1 cellular context compared by ENCODE assay signal in the genomic region with DNA sequence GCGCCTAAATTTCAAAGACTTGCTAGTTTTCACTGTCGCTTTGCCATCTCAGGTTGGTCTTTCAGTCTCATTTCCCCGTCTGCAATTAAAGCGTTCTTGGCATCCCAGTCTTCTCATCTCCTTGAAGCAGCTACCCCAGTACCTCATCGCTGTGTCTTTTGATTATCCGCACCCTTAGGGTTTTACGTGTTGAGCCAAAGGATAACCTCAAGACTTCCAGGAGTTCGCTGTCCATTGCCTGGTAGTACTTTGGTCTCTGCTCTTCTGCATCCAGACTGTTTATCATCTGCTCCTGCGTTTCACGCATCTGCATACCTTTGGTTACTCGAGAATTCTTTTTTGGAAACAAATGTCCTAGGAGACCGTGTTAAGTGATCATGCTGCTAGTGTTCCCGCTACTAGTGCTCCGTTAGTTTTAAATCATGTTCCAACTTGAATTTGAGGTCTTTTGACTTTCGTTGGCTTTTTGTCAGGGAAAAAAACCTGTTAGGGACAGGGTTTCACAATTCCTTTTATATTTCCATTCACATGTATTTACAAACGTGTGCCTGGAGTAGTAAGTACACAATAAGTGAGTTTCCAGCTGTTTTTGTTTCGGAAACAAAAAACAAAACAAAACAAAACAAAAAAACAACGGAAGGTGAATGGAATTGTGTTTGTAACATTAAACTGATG.
TF ChIP-seq lines count a peak whose summit lies in the region.

No MANE protein-coding gene starts in this region.

TF ChIP-seq in K562, 482 proteins besides CTCF, POLR2A, EP300 and RAD21 (continues in another document):
- TF ChIP-seq FOXK2 (conservative IDR thresholded peaks at IDR 0.05 in 1 of 2, IDR thresholded peaks at IDR 0.05 in 1 of 2; ENCODE audit: low read depth in 2 of 2) (peak; percentile 21 to 39; a peak in 1 of 4 replicates), MECOM (CRISPR knock-in tag; IDR thresholded peaks at IDR 0.05) (no peak), HEY1 (CRISPR knock-in tag; IDR thresholded peaks at IDR 0.05; ENCODE audit: borderline replicate concordance) (no peak), NRF1 (conservative IDR thresholded peaks at IDR 0.05 in 1 of 2, IDR thresholded peaks at IDR 0.05 in 1 of 2) (no peak), ARID2 (IDR thresholded peaks at IDR 0.05) (peak; percentile 41; the same call in 1 of the 2 replicates), TAF15 (IDR thresholded peaks at IDR 0.05; ENCODE audit: low read depth, low read length) (no peak), POLR2B (IDR thresholded peaks at IDR 0.05; ENCODE audit: low read depth, partially characterized antibody) (no peak), TARDBP (IDR thresholded peaks at IDR 0.05) (no peak), HDAC2 (IDR thresholded peaks at IDR 0.05) (peak; percentile 27; the same call in 1 of the 2 replicates), SMARCB1 (IDR thresholded peaks at IDR 0.05; ENCODE audit: insufficient read length, low read depth) (peak; percentile 6), SAP30 (IDR thresholded peaks at IDR 0.05; ENCODE audit: borderline replicate concordance, insufficient read depth, low read depth, low read length, poor library complexity, severe bottlenecking) (peak; percentile 13)
- TF ChIP-seq, protein P1, sequence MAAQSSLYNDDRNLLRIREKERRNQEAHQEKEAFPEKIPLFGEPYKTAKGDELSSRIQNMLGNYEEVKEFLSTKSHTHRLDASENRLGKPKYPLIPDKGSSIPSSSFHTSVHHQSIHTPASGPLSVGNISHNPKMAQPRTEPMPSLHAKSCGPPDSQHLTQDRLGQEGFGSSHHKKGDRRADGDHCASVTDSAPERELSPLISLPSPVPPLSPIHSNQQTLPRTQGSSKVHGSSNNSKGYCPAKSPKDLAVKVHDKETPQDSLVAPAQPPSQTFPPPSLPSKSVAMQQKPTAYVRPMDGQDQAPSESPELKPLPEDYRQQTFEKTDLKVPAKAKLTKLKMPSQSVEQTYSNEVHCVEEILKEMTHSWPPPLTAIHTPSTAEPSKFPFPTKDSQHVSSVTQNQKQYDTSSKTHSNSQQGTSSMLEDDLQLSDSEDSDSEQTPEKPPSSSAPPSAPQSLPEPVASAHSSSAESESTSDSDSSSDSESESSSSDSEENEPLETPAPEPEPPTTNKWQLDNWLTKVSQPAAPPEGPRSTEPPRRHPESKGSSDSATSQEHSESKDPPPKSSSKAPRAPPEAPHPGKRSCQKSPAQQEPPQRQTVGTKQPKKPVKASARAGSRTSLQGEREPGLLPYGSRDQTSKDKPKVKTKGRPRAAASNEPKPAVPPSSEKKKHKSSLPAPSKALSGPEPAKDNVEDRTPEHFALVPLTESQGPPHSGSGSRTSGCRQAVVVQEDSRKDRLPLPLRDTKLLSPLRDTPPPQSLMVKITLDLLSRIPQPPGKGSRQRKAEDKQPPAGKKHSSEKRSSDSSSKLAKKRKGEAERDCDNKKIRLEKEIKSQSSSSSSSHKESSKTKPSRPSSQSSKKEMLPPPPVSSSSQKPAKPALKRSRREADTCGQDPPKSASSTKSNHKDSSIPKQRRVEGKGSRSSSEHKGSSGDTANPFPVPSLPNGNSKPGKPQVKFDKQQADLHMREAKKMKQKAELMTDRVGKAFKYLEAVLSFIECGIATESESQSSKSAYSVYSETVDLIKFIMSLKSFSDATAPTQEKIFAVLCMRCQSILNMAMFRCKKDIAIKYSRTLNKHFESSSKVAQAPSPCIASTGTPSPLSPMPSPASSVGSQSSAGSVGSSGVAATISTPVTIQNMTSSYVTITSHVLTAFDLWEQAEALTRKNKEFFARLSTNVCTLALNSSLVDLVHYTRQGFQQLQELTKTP (IDR thresholded peaks at IDR 0.05; ENCODE audit: low read depth in 1 of 2, partially characterized antibody in 2 of 2): peak; percentile 15 to 50
- TF ChIP-seq, protein P2, sequence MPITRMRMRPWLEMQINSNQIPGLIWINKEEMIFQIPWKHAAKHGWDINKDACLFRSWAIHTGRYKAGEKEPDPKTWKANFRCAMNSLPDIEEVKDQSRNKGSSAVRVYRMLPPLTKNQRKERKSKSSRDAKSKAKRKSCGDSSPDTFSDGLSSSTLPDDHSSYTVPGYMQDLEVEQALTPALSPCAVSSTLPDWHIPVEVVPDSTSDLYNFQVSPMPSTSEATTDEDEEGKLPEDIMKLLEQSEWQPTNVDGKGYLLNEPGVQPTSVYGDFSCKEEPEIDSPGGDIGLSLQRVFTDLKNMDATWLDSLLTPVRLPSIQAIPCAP (CRISPR knock-in tag; IDR thresholded peaks at IDR 0.05; ENCODE audit: borderline replicate concordance): no peak
- TF ChIP-seq, protein P3, sequence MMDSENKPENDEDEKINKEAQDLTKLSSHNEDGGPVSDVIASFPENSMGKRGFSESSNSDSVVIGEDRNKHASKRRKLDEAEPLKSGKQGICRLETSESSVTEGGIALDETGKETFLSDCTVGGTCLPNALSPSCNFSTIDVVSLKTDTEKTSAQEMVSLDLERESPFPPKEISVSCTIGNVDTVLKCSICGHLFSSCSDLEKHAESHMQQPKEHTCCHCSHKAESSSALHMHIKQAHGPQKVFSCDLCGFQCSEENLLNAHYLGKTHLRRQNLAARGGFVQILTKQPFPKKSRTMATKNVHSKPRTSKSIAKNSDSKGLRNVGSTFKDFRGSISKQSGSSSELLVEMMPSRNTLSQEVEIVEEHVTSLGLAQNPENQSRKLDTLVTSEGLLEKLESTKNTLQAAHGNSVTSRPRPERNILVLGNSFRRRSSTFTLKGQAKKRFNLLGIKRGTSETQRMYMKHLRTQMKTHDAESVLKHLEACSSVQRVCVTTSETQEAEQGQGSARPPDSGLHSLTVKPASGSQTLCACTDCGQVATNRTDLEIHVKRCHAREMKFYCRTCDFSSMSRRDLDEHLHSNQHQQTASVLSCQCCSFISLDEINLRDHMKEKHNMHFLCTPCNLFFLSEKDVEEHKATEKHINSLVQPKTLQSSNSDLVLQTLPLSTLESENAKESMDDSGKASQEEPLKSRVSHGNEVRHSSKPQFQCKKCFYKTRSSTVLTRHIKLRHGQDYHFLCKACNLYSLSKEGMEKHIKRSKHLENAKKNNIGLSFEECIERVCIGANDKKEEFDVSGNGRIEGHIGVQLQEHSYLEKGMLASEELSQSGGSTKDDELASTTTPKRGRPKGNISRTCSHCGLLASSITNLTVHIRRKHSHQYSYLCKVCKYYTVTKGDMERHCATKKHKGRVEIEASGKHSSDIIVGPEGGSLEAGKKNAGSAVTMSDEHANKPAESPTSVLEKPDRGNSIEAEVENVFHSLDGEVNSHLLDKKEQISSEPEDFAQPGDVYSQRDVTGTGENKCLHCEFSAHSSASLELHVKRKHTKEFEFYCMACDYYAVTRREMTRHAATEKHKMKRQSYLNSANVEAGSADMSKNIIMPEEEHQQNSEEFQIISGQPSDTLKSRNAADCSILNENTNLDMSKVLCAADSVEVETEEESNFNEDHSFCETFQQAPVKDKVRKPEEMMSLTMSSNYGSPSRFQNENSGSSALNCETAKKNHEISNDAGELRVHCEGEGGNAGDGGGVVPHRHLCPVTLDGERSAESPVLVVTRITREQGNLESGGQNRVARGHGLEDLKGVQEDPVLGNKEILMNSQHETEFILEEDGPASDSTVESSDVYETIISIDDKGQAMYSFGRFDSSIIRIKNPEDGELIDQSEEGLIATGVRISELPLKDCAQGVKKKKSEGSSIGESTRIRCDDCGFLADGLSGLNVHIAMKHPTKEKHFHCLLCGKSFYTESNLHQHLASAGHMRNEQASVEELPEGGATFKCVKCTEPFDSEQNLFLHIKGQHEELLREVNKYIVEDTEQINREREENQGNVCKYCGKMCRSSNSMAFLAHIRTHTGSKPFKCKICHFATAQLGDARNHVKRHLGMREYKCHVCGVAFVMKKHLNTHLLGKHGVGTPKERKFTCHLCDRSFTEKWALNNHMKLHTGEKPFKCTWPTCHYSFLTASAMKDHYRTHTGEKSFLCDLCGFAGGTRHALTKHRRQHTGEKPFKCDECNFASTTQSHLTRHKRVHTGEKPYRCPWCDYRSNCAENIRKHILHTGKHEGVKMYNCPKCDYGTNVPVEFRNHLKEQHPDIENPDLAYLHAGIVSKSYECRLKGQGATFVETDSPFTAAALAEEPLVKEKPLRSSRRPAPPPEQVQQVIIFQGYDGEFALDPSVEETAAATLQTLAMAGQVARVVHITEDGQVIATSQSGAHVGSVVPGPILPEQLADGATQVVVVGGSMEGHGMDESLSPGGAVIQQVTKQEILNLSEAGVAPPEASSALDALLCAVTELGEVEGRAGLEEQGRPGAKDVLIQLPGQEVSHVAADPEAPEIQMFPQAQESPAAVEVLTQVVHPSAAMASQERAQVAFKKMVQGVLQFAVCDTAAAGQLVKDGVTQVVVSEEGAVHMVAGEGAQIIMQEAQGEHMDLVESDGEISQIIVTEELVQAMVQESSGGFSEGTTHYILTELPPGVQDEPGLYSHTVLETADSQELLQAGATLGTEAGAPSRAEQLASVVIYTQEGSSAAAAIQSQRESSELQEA (IDR thresholded peaks at IDR 0.05; ENCODE audit: low read depth): no peak
- TF ChIP-seq, protein P4, sequence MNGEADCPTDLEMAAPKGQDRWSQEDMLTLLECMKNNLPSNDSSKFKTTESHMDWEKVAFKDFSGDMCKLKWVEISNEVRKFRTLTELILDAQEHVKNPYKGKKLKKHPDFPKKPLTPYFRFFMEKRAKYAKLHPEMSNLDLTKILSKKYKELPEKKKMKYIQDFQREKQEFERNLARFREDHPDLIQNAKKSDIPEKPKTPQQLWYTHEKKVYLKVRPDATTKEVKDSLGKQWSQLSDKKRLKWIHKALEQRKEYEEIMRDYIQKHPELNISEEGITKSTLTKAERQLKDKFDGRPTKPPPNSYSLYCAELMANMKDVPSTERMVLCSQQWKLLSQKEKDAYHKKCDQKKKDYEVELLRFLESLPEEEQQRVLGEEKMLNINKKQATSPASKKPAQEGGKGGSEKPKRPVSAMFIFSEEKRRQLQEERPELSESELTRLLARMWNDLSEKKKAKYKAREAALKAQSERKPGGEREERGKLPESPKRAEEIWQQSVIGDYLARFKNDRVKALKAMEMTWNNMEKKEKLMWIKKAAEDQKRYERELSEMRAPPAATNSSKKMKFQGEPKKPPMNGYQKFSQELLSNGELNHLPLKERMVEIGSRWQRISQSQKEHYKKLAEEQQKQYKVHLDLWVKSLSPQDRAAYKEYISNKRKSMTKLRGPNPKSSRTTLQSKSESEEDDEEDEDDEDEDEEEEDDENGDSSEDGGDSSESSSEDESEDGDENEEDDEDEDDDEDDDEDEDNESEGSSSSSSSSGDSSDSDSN (IDR thresholded peaks at IDR 0.05; ENCODE audit: borderline replicate concordance in 1 of 2, low read depth in 2 of 2, low read length in 2 of 2): peak in 1 of 2 experiments; percentile 29; a peak in 1 of 4 replicates
- TF ChIP-seq, protein P5, sequence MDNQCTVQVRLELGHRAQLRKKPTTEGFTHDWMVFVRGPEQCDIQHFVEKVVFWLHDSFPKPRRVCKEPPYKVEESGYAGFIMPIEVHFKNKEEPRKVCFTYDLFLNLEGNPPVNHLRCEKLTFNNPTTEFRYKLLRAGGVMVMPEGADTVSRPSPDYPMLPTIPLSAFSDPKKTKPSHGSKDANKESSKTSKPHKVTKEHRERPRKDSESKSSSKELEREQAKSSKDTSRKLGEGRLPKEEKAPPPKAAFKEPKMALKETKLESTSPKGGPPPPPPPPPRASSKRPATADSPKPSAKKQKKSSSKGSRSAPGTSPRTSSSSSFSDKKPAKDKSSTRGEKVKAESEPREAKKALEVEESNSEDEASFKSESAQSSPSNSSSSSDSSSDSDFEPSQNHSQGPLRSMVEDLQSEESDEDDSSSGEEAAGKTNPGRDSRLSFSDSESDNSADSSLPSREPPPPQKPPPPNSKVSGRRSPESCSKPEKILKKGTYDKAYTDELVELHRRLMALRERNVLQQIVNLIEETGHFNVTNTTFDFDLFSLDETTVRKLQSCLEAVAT (IDR thresholded peaks at IDR 0.05): peak in 1 of 2 experiments; percentile 36; a peak in 1 of 4 replicates
- TF ChIP-seq, protein P6, sequence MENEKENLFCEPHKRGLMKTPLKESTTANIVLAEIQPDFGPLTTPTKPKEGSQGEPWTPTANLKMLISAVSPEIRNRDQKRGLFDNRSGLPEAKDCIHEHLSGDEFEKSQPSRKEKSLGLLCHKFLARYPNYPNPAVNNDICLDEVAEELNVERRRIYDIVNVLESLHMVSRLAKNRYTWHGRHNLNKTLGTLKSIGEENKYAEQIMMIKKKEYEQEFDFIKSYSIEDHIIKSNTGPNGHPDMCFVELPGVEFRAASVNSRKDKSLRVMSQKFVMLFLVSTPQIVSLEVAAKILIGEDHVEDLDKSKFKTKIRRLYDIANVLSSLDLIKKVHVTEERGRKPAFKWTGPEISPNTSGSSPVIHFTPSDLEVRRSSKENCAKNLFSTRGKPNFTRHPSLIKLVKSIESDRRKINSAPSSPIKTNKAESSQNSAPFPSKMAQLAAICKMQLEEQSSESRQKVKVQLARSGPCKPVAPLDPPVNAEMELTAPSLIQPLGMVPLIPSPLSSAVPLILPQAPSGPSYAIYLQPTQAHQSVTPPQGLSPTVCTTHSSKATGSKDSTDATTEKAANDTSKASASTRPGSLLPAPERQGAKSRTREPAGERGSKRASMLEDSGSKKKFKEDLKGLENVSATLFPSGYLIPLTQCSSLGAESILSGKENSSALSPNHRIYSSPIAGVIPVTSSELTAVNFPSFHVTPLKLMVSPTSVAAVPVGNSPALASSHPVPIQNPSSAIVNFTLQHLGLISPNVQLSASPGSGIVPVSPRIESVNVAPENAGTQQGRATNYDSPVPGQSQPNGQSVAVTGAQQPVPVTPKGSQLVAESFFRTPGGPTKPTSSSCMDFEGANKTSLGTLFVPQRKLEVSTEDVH (IDR thresholded peaks at IDR 0.05; ENCODE audit: low read depth, partially characterized antibody): no peak
